ENCODE assay signal across 21 cellular contexts in the genomic region with DNA sequence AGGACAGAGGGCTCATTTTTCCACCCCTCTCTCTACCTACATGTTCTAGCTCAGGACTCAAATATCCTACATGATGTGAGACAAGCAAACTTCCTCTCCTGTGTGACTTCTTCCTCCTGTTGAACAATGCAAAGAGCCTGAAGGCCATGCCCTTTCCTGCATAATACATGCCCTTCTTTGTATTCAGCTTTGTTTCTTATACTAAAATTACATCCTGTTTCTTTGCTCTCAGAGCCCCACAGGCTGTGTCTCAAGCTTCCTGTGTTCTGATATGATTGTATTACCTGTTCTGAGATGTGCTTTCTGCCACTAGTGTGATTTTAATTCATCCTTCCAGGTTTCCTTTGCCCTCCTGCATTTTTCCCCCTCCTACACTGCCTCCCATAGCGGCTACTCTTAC.
DNase-seq lines count a peak whose midpoint lies in the region; ATAC-seq, FAIRE-seq and TF ChIP-seq lines count a peak whose summit lies in the region.
"Had no signal": no experiment of that assay in that cellular context is flagged by ENCODE, and none has a peak within 500 bp of the region (broad histone marks: within the 10 kb centered on the region; RNA-seq: fewer than 3 reads in every experiment).

No MANE protein-coding gene starts in this region.

- H3K9me3 Mint-ChIP-seq in activated CD8-positive, alpha-beta T cell treated with anti-CD3 and anti-CD28 coated beads, Interleukin-2, amount 10 ng/mL, durations not matched to agents 7 days and 5 days (ENCODE audit: insufficient read depth): peaks cover 3% of the 10 kb centered on the region
- H3K9me3 Mint-ChIP-seq: natural killer cell treated with Interleukin-12 subunit alpha and Interleukin-12 subunit beta and Interleukin-15 and Interleukin-18, amount 100 ng/mL, for 72 hours had no signal

- no peaks in the 10 kb centered on the region; a peak in 1 of 22 replicates for H3K36me3 ChIP-seq in BLaER1 treated with 17β-estradiol and CSF1 and Interleukin-3, amounts not matched to agents 10 nM and 100 nM
- H3K36me3 ChIP-seq in DND-41 (ENCODE audit: insufficient read depth, low read length) (no peaks in the 10 kb centered on the region), endothelial cell of umbilical vein (ENCODE audit: control insufficient read depth in 2 of 2, extremely low read depth in 1 of 2, insufficient read depth in 2 of 2, low read length in 2 of 2) (no peaks in the 10 kb centered on the region), tibial artery (no peaks in the 10 kb centered on the region)
- H3K36me3 ChIP-seq: gastrocnemius medialis, SJCRH30, upper lobe of right lung had no signal

- CTCF ChIA-PET in activated CD8-positive, alpha-beta T cell treated with anti-CD3 and anti-CD28 coated beads, Interleukin-2, amount 10 ng/mL, durations not matched to agents 7 days and 5 days (lab: Charles Lee): no interaction called here
- CTCF ChIA-PET in endothelial cell of umbilical vein (lab: Charles Lee): no interaction called here

- H3K4me1 ChIP-seq in BLaER1 treated with 17β-estradiol and CSF1 and Interleukin-3, amounts not matched to agents 10 nM and 100 nM: peaks cover 0 to 8% (median 6%) of the 10 kb centered on the region in 10 experiments; a peak in 7 of 20 replicates
- H3K4me1 ChIP-seq in DND-41 (ENCODE audit: insufficient read depth, low read length) (peaks cover 54% of the 10 kb centered on the region), endothelial cell of umbilical vein (ENCODE audit: control insufficient read depth, extremely low read depth, insufficient read depth, low read length) (peaks cover 2% of the 10 kb centered on the region), tibial artery (no peaks in the 10 kb centered on the region)
- H3K4me1 ChIP-seq: gastrocnemius medialis, parathyroid adenoma, SJCRH30, upper lobe of right lung had no signal

- H3K27ac Mint-ChIP-seq in activated CD8-positive, alpha-beta T cell treated with anti-CD3 and anti-CD28 coated beads, Interleukin-2, amount 10 ng/mL, durations not matched to agents 7 days and 5 days: peak overlapping the region; percentile 90

- H3K4me3 Mint-ChIP-seq in activated CD8-positive, alpha-beta T cell treated with anti-CD3 and anti-CD28 coated beads, Interleukin-2, amount 10 ng/mL, durations not matched to agents 7 days and 5 days: no peak overlapping the region
- H3K4me3 Mint-ChIP-seq: natural killer cell treated with Interleukin-12 subunit alpha and Interleukin-12 subunit beta and Interleukin-15 and Interleukin-18, amount 100 ng/mL, for 72 hours had no signal

- no TSS peak for BruUV-seq in endothelial cell of umbilical vein (replicated peaks; lab: Mats Ljungman, UMichigan)

- peak overlapping the region; percentile 67 for H2AFZ ChIP-seq in DND-41 (ENCODE audit: low read depth, low read length)
- H2AFZ ChIP-seq in endothelial cell of umbilical vein (ENCODE audit: low read depth, low read length): no peak overlapping the region
- H2AFZ ChIP-seq: parathyroid adenoma had no signal

- POLR2A ChIA-PET in activated CD8-positive, alpha-beta T cell treated with anti-CD3 and anti-CD28 coated beads, Interleukin-2, amount 10 ng/mL, durations not matched to agents 7 days and 5 days (lab: Charles Lee): interaction anchor here (0.8 kb wide), 1 partner anchor 24 kb away, joined by 3 read pairs; no protein-coding TSS in a partner anchor
- POLR2A ChIA-PET in endothelial cell of umbilical vein (lab: Charles Lee): no interaction called here

- H3K4me3 ChIP-seq in BLaER1 treated with 17β-estradiol and CSF1 and Interleukin-3, amounts not matched to agents 10 nM and 100 nM: no peak overlapping the region
- H3K4me3 ChIP-seq in DND-41 (ENCODE audit: low read depth in 1 of 2, low read length in 2 of 2) (no peak overlapping the region), endothelial cell of umbilical vein (replicated peaks in 1 of 3; ENCODE audit: insufficient read depth in 1 of 3, low read depth in 1 of 3, low read length in 3 of 3) (no peak overlapping the region), tibial artery (no peak overlapping the region)
- H3K4me3 ChIP-seq: gastrocnemius medialis, SJCRH30, upper lobe of right lung had no signal

- H3K79me2 ChIP-seq in DND-41 (ENCODE audit: insufficient read depth, low read length): no peaks in the 10 kb centered on the region
- H3K79me2 ChIP-seq in endothelial cell of umbilical vein (ENCODE audit: control insufficient read depth, insufficient read depth, low read length): no peaks in the 10 kb centered on the region
- H3K79me2 ChIP-seq: parathyroid adenoma had no signal

- no peaks in the 10 kb centered on the region for H4K20me1 ChIP-seq in BLaER1 treated with 17β-estradiol and CSF1 and Interleukin-3, amounts not matched to agents 10 nM and 100 nM
- H4K20me1 ChIP-seq in DND-41 (ENCODE audit: insufficient read depth, low read length) (no peaks in the 10 kb centered on the region), endothelial cell of umbilical vein (replicated peaks; ENCODE audit: control insufficient read depth, extremely low read depth, insufficient read depth, low read length) (no peaks in the 10 kb centered on the region)

- H3K9me3 ChIP-seq in BLaER1 treated with 17β-estradiol and CSF1 and Interleukin-3, amounts not matched to agents 10 nM and 100 nM (replicated peaks in 1 of 11): peaks cover 26 to 69% (median 57%) of the 10 kb centered on the region in 11 experiments
- H3K9me3 ChIP-seq in DND-41 (ENCODE audit: insufficient read depth, low read length, severe bottlenecking): no peaks in the 10 kb centered on the region
- H3K9me3 ChIP-seq in endothelial cell of umbilical vein (replicated peaks; ENCODE audit: control insufficient read depth, insufficient read depth, low read length): no peaks in the 10 kb centered on the region
- H3K9me3 ChIP-seq in tibial artery: no peaks in the 10 kb centered on the region
- H3K9me3 ChIP-seq: gastrocnemius medialis, SJCRH30, upper lobe of right lung had no signal

- no peak for TF ChIP-seq CTCF in DND-41 (IDR thresholded peaks at IDR 0.05; ENCODE audit: borderline replicate concordance, extremely low read depth, low read length, poor library complexity, severe bottlenecking)
- TF ChIP-seq CTCF in endothelial cell of umbilical vein (IDR thresholded peaks at IDR 0.05; ENCODE audit: extremely low read depth in 1 of 2, insufficient read depth in 1 of 2, low read depth in 1 of 2, low read length in 2 of 2): no peak
- no peak for TF ChIP-seq CTCF in tibial artery (IDR thresholded peaks at IDR 0.05)

- peak overlapping the region in 1 of 11 experiments; percentile 28; a peak in 1 of 22 replicates for H3K27ac ChIP-seq in BLaER1 treated with 17β-estradiol and CSF1 and Interleukin-3, amounts not matched to agents 10 nM and 100 nM
- H3K27ac ChIP-seq in DND-41 (ENCODE audit: low read length) (peak overlapping the region; percentile 76), endothelial cell of umbilical vein (ENCODE audit: insufficient read depth, low read depth, low read length) (no peak overlapping the region), tibial artery (no peak overlapping the region)
- H3K27ac ChIP-seq: gastrocnemius medialis, parathyroid adenoma, SJCRH30, upper lobe of right lung had no signal

- no peak for FAIRE-seq in endothelial cell of umbilical vein (lab: Jason Lieb, UNC)
- FAIRE-seq: D721Med, GM19239 had no signal

- H3K9me1 ChIP-seq in endothelial cell of umbilical vein (replicated peaks; ENCODE audit: control insufficient read depth, extremely low read depth, insufficient read depth, low read length): no peaks in the 10 kb centered on the region

- intact Hi-C loops in endothelial cell of umbilical vein (cut with micrococcal nuclease) (no loop called here), tibial artery (cut with DNase I; ENCODE audit: low total_unique reads) (no loop called here)

- H3K4me1 Mint-ChIP-seq in activated CD8-positive, alpha-beta T cell treated with anti-CD3 and anti-CD28 coated beads, Interleukin-2, amount 10 ng/mL, durations not matched to agents 7 days and 5 days (ENCODE audit: low read depth): peaks cover 21% of the 10 kb centered on the region

- no peak overlapping the region for H3K9ac ChIP-seq in BLaER1 treated with 17β-estradiol and CSF1 and Interleukin-3, amounts not matched to agents 10 nM and 100 nM
- H3K9ac ChIP-seq in DND-41 (ENCODE audit: low read depth, low read length): peak overlapping the region; percentile 21
- H3K9ac ChIP-seq in endothelial cell of umbilical vein (replicated peaks; ENCODE audit: extremely low read depth, insufficient read depth, low read length): no peak overlapping the region
- H3K9ac ChIP-seq: parathyroid adenoma had no signal

- ATAC-seq in DND-41 (ENCODE audit: insufficient read depth, low read depth) (peak; percentile 82), HG03135 (IDR thresholded peaks at IDR 0.05; ENCODE audit: unreplicated experiment) (no peak)
- ATAC-seq in activated CD8-positive, alpha-beta T cell treated with anti-CD3 and anti-CD28 coated beads, Interleukin-2, amount 10 ng/mL, durations not matched to agents 7 days and 5 days: peak; percentile 60
- ATAC-seq: gastrocnemius medialis; natural killer cell treated with Interleukin-12 subunit alpha and Interleukin-12 subunit beta and Interleukin-15 and Interleukin-18, amount 100 ng/mL, for 72 hours; upper lobe of right lung had no signal

- H3K27me3 Mint-ChIP-seq in activated CD8-positive, alpha-beta T cell treated with anti-CD3 and anti-CD28 coated beads, Interleukin-2, amount 10 ng/mL, durations not matched to agents 7 days and 5 days (ENCODE audit: low read depth): no peaks in the 10 kb centered on the region

- DNase-seq in DND-41 (peak; percentile 32), endothelial cell of umbilical vein (ENCODE audit: low read depth, low spot score) (peak; percentile 6), iPS-NIHi11 (ENCODE audit: low spot score) (no peak), NCI-H2196 treated with DMSO at 0.1 percent for 48 hours (lab: John Stamatoyannopoulos, UW; ENCODE audit: unreplicated experiment) (no peak), tibial artery (no peak)
- peak; percentile 21 for DNase-seq in activated CD8-positive, alpha-beta T cell treated with anti-CD3 and anti-CD28 coated beads, Interleukin-2, amount 10 ng/mL, durations not matched to agents 7 days and 5 days
- DNase-seq: activated CD8-positive, alpha-beta memory T cell treated with anti-CD3 and anti-CD28 coated beads, Interleukin-2, amount 50 U/mL, for 48 hours; gastrocnemius medialis; H7; mammary epithelial cell; MM.1S; NCI-H2227 treated with DMSO at 0.1 percent for 48 hours; NCI-H82; SJCRH30; upper lobe of right lung had no signal

- TF ChIP-seq POLR2A in endothelial cell of umbilical vein (IDR thresholded peaks at IDR 0.05; ENCODE audit: low read depth, low read length): no peak

- no peaks in the 10 kb centered on the region for H3K27me3 ChIP-seq in BLaER1 treated with 17β-estradiol and CSF1 and Interleukin-3, amounts not matched to agents 10 nM and 100 nM
- no peaks in the 10 kb centered on the region for H3K27me3 ChIP-seq in DND-41 (ENCODE audit: insufficient read depth, low read length, poor library complexity)
- H3K27me3 ChIP-seq in endothelial cell of umbilical vein (ENCODE audit: control insufficient read depth in 2 of 2, insufficient read depth in 2 of 2, low read length in 2 of 2): no peaks in the 10 kb centered on the region
- H3K27me3 ChIP-seq in tibial artery: no peaks in the 10 kb centered on the region
- H3K27me3 ChIP-seq: gastrocnemius medialis, SJCRH30, upper lobe of right lung had no signal

- dilution Hi-C loops in endothelial cell of umbilical vein (cut with MboI; ENCODE audit: extremely low pct_ligation_motif_present, low sequenced_read_pairs): no loop called here

- H3K36me3 Mint-ChIP-seq in activated CD8-positive, alpha-beta T cell treated with anti-CD3 and anti-CD28 coated beads, Interleukin-2, amount 10 ng/mL, durations not matched to agents 7 days and 5 days (ENCODE audit: low read depth): peaks cover 3% of the 10 kb centered on the region
- H3K36me3 Mint-ChIP-seq: natural killer cell treated with Interleukin-12 subunit alpha and Interleukin-12 subunit beta and Interleukin-15 and Interleukin-18, amount 100 ng/mL, for 72 hours had no signal

- peak overlapping the region in 8 of 11 experiments; percentile 1 to 33 (median 10); a peak in 5 of 22 replicates for H3K4me2 ChIP-seq in BLaER1 treated with 17β-estradiol and CSF1 and Interleukin-3, amounts not matched to agents 10 nM and 100 nM
- H3K4me2 ChIP-seq in DND-41 (ENCODE audit: insufficient read depth, low read length) (no peak overlapping the region; the same call in 1 of the 2 replicates), endothelial cell of umbilical vein (ENCODE audit: insufficient read depth, low read length) (no peak overlapping the region)

Comparison
In these comparisons a context has a peak if more than half of its experiments do, and no peak if none do; other contexts are left out.
1. H3K4me2 ChIP-seq: peak in BLaER1 treated with 17β-estradiol and CSF1 and Interleukin-3, amounts not matched to agents 10 nM and 100 nM (8 of 11); none in DND-41 (single experiment) and endothelial cell of umbilical vein (single experiment).
2. DNase-seq: peak in DND-41 (single experiment), activated CD8-positive, alpha-beta T cell treated with anti-CD3 and anti-CD28 coated beads, Interleukin-2, amount 10 ng/mL, durations not matched to agents 7 days and 5 days (single experiment) and endothelial cell of umbilical vein (single experiment); none in iPS-NIHi11 (single experiment), NCI-H2196 treated with DMSO at 0.1 percent for 48 hours (single experiment) and tibial artery (0 of 2).